ENCODE assay signal across 12 cellular contexts in the genomic region with DNA sequence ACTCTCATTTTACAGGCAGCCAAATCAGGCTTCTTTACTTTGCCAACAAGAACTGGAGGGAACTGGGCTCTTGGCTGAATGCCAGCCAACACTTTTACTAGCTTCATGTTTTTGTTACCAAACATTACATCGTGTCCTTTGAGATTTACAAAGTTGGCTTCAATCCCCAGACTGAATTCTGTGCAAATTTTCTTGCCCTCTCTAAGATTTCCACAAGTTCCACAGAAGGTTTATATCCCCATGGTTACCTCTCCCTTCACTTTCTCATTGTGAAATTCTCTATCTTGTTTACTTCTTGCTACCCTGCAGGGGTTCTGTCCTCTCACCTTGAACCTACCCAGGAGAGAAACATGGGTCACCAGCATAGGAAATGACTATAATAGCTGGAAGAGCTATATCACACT. TPM values are rescaled to one million over a fixed set of nuclear protein-coding genes. Genes with fewer than 3 reads are reported as not detected.
DNase-seq lines count a peak whose midpoint lies in the region; ATAC-seq and TF ChIP-seq lines count a peak whose summit lies in the region.
"Had no signal": no experiment of that assay in that cellular context is flagged by ENCODE, and none has a peak within 500 bp of the region (broad histone marks: within the 10 kb centered on the region; RNA-seq: fewer than 3 reads in every experiment).

No MANE protein-coding gene starts in this region.

- H3K9me3 ChIP-seq in RWPE2 (ENCODE audit: severe bottlenecking) = no peaks in the 10 kb centered on the region
- no peaks in the 10 kb centered on the region for H3K9me3 ChIP-seq in prostate gland

- 0% methylated on average over 1 of the region's 1 CpG for WGBS in prostate gland

- TF ChIP-seq CTCF in RWPE2 (IDR thresholded peaks at IDR 0.05; ENCODE audit: poor library complexity, severe bottlenecking) (no peak), prostate gland (IDR thresholded peaks at IDR 0.05) (no peak)

- H3K27ac ChIP-seq in RWPE2 (ENCODE audit: poor library complexity, severe bottlenecking) (peak overlapping the region; percentile 40), prostate gland (peak overlapping the region; percentile 51 to 64)

- intact Hi-C loops in Right ventricle myocardium superior (cut with DNase I) (no loop called here), prostate gland (cut with DNase I) (no loop called here)

- no peaks in the 10 kb centered on the region for H3K27me3 ChIP-seq in RWPE2 (ENCODE audit: insufficient read depth, poor library complexity, severe bottlenecking)
- no peaks in the 10 kb centered on the region for H3K27me3 ChIP-seq in prostate gland (replicated peaks; ENCODE audit: insufficient read depth)

- H3K4me3 ChIP-seq in RWPE2 (ENCODE audit: severe bottlenecking) (no peak overlapping the region), prostate gland (no peak overlapping the region)

- TF ChIP-seq POLR2A in prostate gland (IDR thresholded peaks at IDR 0.05) = no peak

- H3K4me1 ChIP-seq in RWPE2 (ENCODE audit: insufficient read depth, poor library complexity, severe bottlenecking) (peaks cover 13% of the 10 kb centered on the region), prostate gland (replicated peaks) (peaks cover 18% of the 10 kb centered on the region)

- H3K36me3 ChIP-seq in RWPE2 (ENCODE audit: low read depth) (no peaks in the 10 kb centered on the region), prostate gland (no peaks in the 10 kb centered on the region)

- DNase-seq in EL = peak; percentile 43
- DNase-seq in RWPE2 (ENCODE audit: low spot score) = no peak
- DNase-seq in Right ventricle myocardium superior = peak; percentile 79
- DNase-seq in prostate gland (ENCODE audit: low spot score) = peak; percentile 96
- DNase-seq in stimulated activated CD4-positive, alpha-beta T cell treated with anti-CD3 and anti-CD28 coated beads, Interleukin-1b, Interleukin-23, amount 100 ng/mL, for 48 hours = no peak
- no peak for DNase-seq in stimulated activated naive CD4-positive, alpha-beta T cell treated with Interleukin-2 at 50 U/mL for 16 hours (lab: John Stamatoyannopoulos, UW)
- DNase-seq: activated CD8-positive, alpha-beta T cell treated with anti-CD3 and anti-CD28 coated beads, Interleukin-2, amount 10 ng/mL, durations not matched to agents 7 days and 5 days; effector CD8-positive, alpha-beta T cell; stimulated activated naive CD4-positive, alpha-beta T cell had no signal

- peak; percentile 30; the same call in 2 of the 3 replicates for ATAC-seq in RWPE2 (ENCODE audit: low read depth)
- peak; percentile 79 for ATAC-seq in Right ventricle myocardium superior (ENCODE audit: poor library complexity)
- ATAC-seq in HG03442 (IDR thresholded peaks at IDR 0.05; ENCODE audit: unreplicated experiment) = no peak
- no peak for ATAC-seq in HG02798 (IDR thresholded peaks at IDR 0.05; ENCODE audit: poor library complexity, unreplicated experiment)
- ATAC-seq: activated CD8-positive, alpha-beta T cell treated with anti-CD3 and anti-CD28 coated beads, Interleukin-2, amount 10 ng/mL, durations not matched to agents 7 days and 5 days; natural killer cell treated with Interleukin-12 subunit alpha and Interleukin-12 subunit beta and Interleukin-15 and Interleukin-18, amount 100 ng/mL, for 72 hours had no signal

RNA-seq across cellular contexts. Expression of gene PLCB1, which starts 37.6 kb away (rescaled TPM):
- total RNA-seq in Right ventricle myocardium superior (6.3 TPM), prostate gland (10 to 100 TPM; 24.3 to 26.3 TPM)

Comparison
In these comparisons a context has a peak if more than half of its experiments do, and no peak if none do; other contexts are left out.
1. DNase-seq: peak in EL (single experiment), Right ventricle myocardium superior (single experiment) and prostate gland (single experiment); none in RWPE2 (single experiment), stimulated activated CD4-positive, alpha-beta T cell treated with anti-CD3 and anti-CD28 coated beads, Interleukin-1b, Interleukin-23, amount 100 ng/mL, for 48 hours (single experiment) and stimulated activated naive CD4-positive, alpha-beta T cell treated with Interleukin-2 at 50 U/mL for 16 hours (single experiment).
2. ATAC-seq: peak in RWPE2 (single experiment) and Right ventricle myocardium superior (single experiment); none in HG03442 (single experiment) and HG02798 (single experiment).